18 cellular contexts compared by ENCODE assay signal in the genomic region with DNA sequence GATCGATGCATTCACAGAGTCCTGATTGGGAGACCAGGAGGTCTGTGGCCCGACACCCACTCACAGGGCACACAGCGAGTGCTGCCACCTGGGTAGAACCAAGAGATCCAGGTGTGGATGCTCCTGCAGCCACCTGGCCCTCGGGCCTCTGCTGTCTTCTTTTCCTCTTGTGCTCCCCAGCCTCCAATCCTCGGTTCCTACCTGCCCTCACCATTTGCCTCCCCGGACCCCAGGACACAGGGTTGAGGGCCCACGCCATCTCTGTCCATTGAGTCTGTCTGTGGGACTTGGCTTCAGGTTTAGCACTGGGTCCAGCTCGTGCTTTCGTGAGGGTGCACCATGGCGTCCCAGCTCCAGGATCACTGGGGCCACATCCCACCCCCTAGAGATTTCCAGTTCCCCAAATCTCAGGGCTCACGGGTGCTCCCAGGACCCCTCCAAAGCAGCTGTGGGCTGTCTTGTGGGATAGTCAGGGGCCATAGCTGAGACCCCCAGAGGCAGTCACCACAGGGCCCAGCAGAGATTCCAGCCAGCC.
"Had no signal": no experiment of that assay in that cellular context is flagged by ENCODE, and none has a peak within 500 bp of the region (broad histone marks: within the 10 kb centered on the region; RNA-seq: fewer than 3 reads in every experiment).

No MANE protein-coding gene starts in this region.

- H3K9me3 Mint-ChIP-seq: nephron progenitor cell; stimulated activated naive CD8-positive, alpha-beta T cell treated with anti-CD3 and anti-CD28 coated beads, Interleukin-15, Interleukin-2, amounts not matched to agents 100 ng/mL and 50 ng/mL, for 24 hours had no signal

- H3K27me3 ChIP-seq: body of pancreas, foreskin keratinocyte had no signal

- H3K4me1 Mint-ChIP-seq: nephron progenitor cell had no signal

- H3K9me3 ChIP-seq: body of pancreas, left lung, suprapubic skin had no signal

- H3K27ac Mint-ChIP-seq: nephron progenitor cell; stimulated activated naive CD8-positive, alpha-beta T cell treated with anti-CD3 and anti-CD28 coated beads, Interleukin-15, Interleukin-2, amounts not matched to agents 100 ng/mL and 50 ng/mL, for 24 hours had no signal

- H3K27ac ChIP-seq: body of pancreas, foreskin keratinocyte, left lung, skin epidermis, suprapubic skin had no signal

- FAIRE-seq: kidney had no signal

- H3K36me3 ChIP-seq: left lung, suprapubic skin had no signal

- H3K4me3 Mint-ChIP-seq: nephron progenitor cell; stimulated activated naive CD8-positive, alpha-beta T cell treated with anti-CD3 and anti-CD28 coated beads, Interleukin-15, Interleukin-2, amounts not matched to agents 100 ng/mL and 50 ng/mL, for 24 hours had no signal

- ATAC-seq: activated CD4-positive, CD25-positive, alpha-beta regulatory T cell treated with anti-CD3 and anti-CD28 coated beads, Interleukin-2, amount 50 U/mL, for 24 hours; body of pancreas; foreskin keratinocyte; left lung; right cardiac atrium had no signal

- H3K4me3 ChIP-seq: body of pancreas, left lung, skin epidermis, suprapubic skin had no signal

- H3K4me1 ChIP-seq: body of pancreas, foreskin keratinocyte, left lung, suprapubic skin had no signal

- DNase-seq: activated naive CD4-positive, alpha-beta T cell; activated T-cell treated with anti-CD3 and anti-CD28 coated beads for 4 hours; foreskin keratinocyte; hypothalamus; kidney; left lung; mammary epithelial cell; nephron progenitor cell; right cardiac atrium; stimulated activated CD4-positive, alpha-beta T cell treated with anti-CD3 and anti-CD28 coated beads, Interleukin-15, amount 100 ng/mL, for 24 hours; stimulated activated CD4-positive, alpha-beta T cell treated with anti-CD3 and anti-CD28 coated beads, Interleukin-2, amount 100 ng/mL, for 48 hours; T1000; trophoblast cell had no signal
